ENCODE assay signal across 33 cellular contexts in the genomic region with DNA sequence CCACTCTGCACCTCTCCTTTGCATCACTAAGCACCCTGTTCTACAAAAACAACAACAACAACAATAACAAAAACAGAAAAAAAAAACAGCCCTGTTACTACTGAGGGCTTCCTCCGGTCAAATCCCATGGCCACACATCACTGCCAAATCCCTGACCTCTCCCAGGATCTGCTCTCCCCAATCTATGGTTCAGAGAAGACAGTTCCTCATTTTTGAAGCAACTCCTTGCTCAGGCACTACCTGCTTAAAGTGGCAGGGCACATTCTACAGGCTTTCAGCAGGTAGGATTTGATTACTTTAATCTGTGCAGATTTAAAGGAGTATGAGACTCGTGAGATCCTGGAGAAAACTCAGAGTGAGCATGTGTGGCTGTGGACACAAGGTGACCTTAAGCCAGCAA. TPM values are rescaled to one million over a fixed set of nuclear protein-coding genes. Genes with fewer than 3 reads are reported as not detected.
"Had no signal": no experiment of that assay in that cellular context is flagged by ENCODE, and none has a peak within 500 bp of the region (broad histone marks: within the 10 kb centered on the region; RNA-seq: fewer than 3 reads in every experiment).

No MANE protein-coding gene starts in this region.

- FAIRE-seq: colon had no signal

- ATAC-seq: activated CD4-positive, CD25-positive, alpha-beta regulatory T cell treated with anti-CD3 and anti-CD28 coated beads, Interleukin-2, amount 50 U/mL, for 24 hours; activated CD8-positive, alpha-beta T cell treated with anti-CD3 and anti-CD28 coated beads for 36 hours; activated naive CD8-positive, alpha-beta T cell treated with anti-CD3 and anti-CD28 coated beads, Interleukin-2, amount 50 U/mL, for 24 hours; activated T-cell treated with anti-CD3 and anti-CD28 coated beads, Interleukin-2, amount 50 U/mL, for 4 hours; activated T-helper 17 cell treated with anti-CD3 and anti-CD28 coated beads, Interleukin-2, amount 50 U/mL, for 72 hours; body of pancreas; effector memory CD8-positive, alpha-beta T cell; foreskin keratinocyte; gastrocnemius medialis; heart left ventricle had no signal

- H3K36me3 ChIP-seq: adrenal gland, esophagus muscularis mucosa, gastrocnemius medialis, WERI-Rb-1 had no signal

- H3K4me3 ChIP-seq: adrenal gland, body of pancreas, esophagus muscularis mucosa, gastrocnemius medialis, heart left ventricle had no signal

- H3K27ac ChIP-seq: adrenal gland, body of pancreas, esophagus muscularis mucosa, foreskin keratinocyte, gastrocnemius medialis, heart left ventricle, WERI-Rb-1 had no signal

- H3K9me3 ChIP-seq: adrenal gland, body of pancreas, esophagus muscularis mucosa, gastrocnemius medialis, heart left ventricle had no signal

- H3K27me3 ChIP-seq: adrenal gland, body of pancreas, esophagus muscularis mucosa, foreskin keratinocyte, gastrocnemius medialis, heart left ventricle had no signal

- H3K4me1 ChIP-seq: adrenal gland, body of pancreas, esophagus muscularis mucosa, foreskin keratinocyte, gastrocnemius medialis had no signal

- DNase-seq: activated B cell treated with CpG ODN at 0.5 μM for 24 hours; activated CD4-positive, alpha-beta T cell treated with anti-CD3 and anti-CD28 coated beads for 48 hours; activated CD4-positive, alpha-beta T cell treated with anti-CD3 and anti-CD28 coated beads, Interleukin-2, amount 50 U/mL, for 1 hour; activated CD4-positive, alpha-beta T cell treated with anti-CD3 and anti-CD28 coated beads, Interleukin-2, amount 50 U/mL, for 48 hours; activated CD8-positive, alpha-beta memory T cell treated with anti-CD3 and anti-CD28 coated beads for 24 hours; activated CD8-positive, alpha-beta T cell treated with anti-CD3 and anti-CD28 coated beads for 36 hours; activated effector memory CD4-positive, alpha-beta T cell treated with Interleukin-2 at 50 U/mL for 16 hours; activated gamma-delta T cell treated with Interleukin-2 at 50 U/mL for 16 hours; activated naive CD4-positive, alpha-beta T cell treated with anti-CD3 and anti-CD28 coated beads for 36 hours; activated naive CD8-positive, alpha-beta T cell treated with anti-CD3 and anti-CD28 coated beads for 36 hours; activated naive CD8-positive, alpha-beta T cell treated with anti-CD3 and anti-CD28 coated beads, Interleukin-2, amount 50 U/mL, for 24 hours; activated T-cell treated with anti-CD3 and anti-CD28 coated beads, Interleukin-2, amount 50 U/mL, for 4 hours; adrenal gland; amygdala; aorta; body of pancreas; caudate nucleus; cortex of kidney; dermis blood vessel endothelial cell; effector CD4-positive, alpha-beta T cell; effector memory CD8-positive, alpha-beta T cell; erythroblast; foreskin keratinocyte; gastrocnemius medialis; glutamatergic neuron; heart left ventricle; T1000; WERI-Rb-1 had no signal

RNA-seq across cellular contexts. Expression of gene PIK3CG, which starts 46.9 kb away (rescaled TPM):
- total RNA-seq: chondrocyte, foreskin keratinocyte had no signal
- polyA plus RNA-seq: foreskin keratinocyte had no signal
